Comparison of ENCODE assay signal across 2 cellular contexts in the genomic region with DNA sequence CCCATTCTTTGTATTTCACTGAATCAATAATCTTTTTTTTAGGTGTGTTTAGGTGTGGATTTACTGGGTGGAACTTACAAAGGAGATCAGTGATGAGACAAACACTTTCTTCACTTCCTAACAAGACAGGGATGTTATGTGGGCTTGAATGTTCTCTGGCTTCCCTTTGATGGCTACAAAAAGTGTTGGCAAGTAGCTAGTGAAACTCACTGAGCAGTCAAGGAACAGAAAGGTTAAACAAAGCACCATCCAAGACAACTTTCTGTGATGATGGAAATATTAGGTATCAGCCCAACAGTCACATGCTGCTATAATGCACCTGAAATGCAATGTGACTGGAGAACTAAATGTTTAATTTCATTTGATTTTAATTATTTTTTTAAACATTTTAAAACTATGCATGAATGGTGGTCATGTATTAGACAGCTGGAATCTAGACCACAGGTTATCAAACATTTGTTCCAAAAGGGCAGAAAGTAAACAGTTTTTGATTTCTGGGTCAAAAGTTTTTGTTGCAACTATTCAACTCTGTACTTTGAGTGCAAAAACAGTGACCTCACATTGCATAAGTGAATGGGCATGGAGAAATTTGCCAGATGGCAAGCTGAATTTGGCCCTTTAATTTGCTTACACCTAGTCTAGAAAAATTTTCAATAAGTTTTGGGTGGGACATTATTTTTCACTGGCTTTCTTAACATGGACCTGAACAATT.
TF ChIP-seq lines count a peak whose summit lies in the region.

No MANE protein-coding gene starts in this region.

TF ChIP-seq in H1, 55 proteins besides CTCF, POLR2A, EP300 and RAD21:
- TF ChIP-seq EZH2 (IDR thresholded peaks at IDR 0.05; ENCODE audit: low read depth, low read length, severe bottlenecking) (no peak), SRF (IDR thresholded peaks at IDR 0.05; ENCODE audit: low read depth, low read length) (no peak), RFX5 (IDR thresholded peaks at IDR 0.05; ENCODE audit: borderline replicate concordance, low read depth, low read length) (no peak)

TF ChIP-seq in liver, 16 proteins besides CTCF, POLR2A, EP300 and RAD21:
- peak; percentile 81 for TF ChIP-seq FOXA2 (IDR thresholded peaks at IDR 0.05)
- TF ChIP-seq NR2F2 (IDR thresholded peaks at IDR 0.05): peak; percentile 57
- TF ChIP-seq RXRA (IDR thresholded peaks at IDR 0.05): peak; percentile 97
- TF ChIP-seq GABPA (IDR thresholded peaks at IDR 0.05 in 1 of 2, conservative IDR thresholded peaks at IDR 0.05 in 1 of 2): peak in 1 of 2 donors; percentile 49
- TF ChIP-seq FOXA1 (IDR thresholded peaks at IDR 0.05): peak; percentile 87
- peak; percentile 100 for TF ChIP-seq HNF4A (conservative IDR thresholded peaks at IDR 0.05)
- TF ChIP-seq, protein P1, sequence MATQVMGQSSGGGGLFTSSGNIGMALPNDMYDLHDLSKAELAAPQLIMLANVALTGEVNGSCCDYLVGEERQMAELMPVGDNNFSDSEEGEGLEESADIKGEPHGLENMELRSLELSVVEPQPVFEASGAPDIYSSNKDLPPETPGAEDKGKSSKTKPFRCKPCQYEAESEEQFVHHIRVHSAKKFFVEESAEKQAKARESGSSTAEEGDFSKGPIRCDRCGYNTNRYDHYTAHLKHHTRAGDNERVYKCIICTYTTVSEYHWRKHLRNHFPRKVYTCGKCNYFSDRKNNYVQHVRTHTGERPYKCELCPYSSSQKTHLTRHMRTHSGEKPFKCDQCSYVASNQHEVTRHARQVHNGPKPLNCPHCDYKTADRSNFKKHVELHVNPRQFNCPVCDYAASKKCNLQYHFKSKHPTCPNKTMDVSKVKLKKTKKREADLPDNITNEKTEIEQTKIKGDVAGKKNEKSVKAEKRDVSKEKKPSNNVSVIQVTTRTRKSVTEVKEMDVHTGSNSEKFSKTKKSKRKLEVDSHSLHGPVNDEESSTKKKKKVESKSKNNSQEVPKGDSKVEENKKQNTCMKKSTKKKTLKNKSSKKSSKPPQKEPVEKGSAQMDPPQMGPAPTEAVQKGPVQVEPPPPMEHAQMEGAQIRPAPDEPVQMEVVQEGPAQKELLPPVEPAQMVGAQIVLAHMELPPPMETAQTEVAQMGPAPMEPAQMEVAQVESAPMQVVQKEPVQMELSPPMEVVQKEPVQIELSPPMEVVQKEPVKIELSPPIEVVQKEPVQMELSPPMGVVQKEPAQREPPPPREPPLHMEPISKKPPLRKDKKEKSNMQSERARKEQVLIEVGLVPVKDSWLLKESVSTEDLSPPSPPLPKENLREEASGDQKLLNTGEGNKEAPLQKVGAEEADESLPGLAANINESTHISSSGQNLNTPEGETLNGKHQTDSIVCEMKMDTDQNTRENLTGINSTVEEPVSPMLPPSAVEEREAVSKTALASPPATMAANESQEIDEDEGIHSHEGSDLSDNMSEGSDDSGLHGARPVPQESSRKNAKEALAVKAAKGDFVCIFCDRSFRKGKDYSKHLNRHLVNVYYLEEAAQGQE (IDR thresholded peaks at IDR 0.05): peak; percentile 80
- TF ChIP-seq HNF4G (IDR thresholded peaks at IDR 0.05): peak; percentile 97
- TF ChIP-seq, protein P2, sequence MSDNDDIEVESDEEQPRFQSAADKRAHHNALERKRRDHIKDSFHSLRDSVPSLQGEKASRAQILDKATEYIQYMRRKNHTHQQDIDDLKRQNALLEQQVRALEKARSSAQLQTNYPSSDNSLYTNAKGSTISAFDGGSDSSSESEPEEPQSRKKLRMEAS (IDR thresholded peaks at IDR 0.05): peak; percentile 77
- TF ChIP-seq JUND (IDR thresholded peaks at IDR 0.05): peak; percentile 79 to 92
- no peak for TF ChIP-seq TAF1 (conservative IDR thresholded peaks at IDR 0.05)
- TF ChIP-seq, protein P3, sequence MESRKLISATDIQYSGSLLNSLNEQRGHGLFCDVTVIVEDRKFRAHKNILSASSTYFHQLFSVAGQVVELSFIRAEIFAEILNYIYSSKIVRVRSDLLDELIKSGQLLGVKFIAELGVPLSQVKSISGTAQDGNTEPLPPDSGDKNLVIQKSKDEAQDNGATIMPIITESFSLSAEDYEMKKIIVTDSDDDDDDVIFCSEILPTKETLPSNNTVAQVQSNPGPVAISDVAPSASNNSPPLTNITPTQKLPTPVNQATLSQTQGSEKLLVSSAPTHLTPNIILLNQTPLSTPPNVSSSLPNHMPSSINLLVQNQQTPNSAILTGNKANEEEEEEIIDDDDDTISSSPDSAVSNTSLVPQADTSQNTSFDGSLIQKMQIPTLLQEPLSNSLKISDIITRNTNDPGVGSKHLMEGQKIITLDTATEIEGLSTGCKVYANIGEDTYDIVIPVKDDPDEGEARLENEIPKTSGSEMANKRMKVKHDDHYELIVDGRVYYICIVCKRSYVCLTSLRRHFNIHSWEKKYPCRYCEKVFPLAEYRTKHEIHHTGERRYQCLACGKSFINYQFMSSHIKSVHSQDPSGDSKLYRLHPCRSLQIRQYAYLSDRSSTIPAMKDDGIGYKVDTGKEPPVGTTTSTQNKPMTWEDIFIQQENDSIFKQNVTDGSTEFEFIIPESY (IDR thresholded peaks at IDR 0.05): peak; percentile 53
- peak; percentile 98 for TF ChIP-seq SP1 (IDR thresholded peaks at IDR 0.05)
- TF ChIP-seq, protein P4, sequence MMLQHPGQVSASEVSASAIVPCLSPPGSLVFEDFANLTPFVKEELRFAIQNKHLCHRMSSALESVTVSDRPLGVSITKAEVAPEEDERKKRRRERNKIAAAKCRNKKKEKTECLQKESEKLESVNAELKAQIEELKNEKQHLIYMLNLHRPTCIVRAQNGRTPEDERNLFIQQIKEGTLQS (IDR thresholded peaks at IDR 0.05): peak; percentile 79
- peak in 1 of 2 donors; percentile 57 for TF ChIP-seq EGR1 (IDR thresholded peaks at IDR 0.05; ENCODE audit: low read depth in 2 of 2)
- peak; percentile 86 for TF ChIP-seq YY1 (IDR thresholded peaks at IDR 0.05)
